ENCODE assay signal across 11 cellular contexts in the genomic region with DNA sequence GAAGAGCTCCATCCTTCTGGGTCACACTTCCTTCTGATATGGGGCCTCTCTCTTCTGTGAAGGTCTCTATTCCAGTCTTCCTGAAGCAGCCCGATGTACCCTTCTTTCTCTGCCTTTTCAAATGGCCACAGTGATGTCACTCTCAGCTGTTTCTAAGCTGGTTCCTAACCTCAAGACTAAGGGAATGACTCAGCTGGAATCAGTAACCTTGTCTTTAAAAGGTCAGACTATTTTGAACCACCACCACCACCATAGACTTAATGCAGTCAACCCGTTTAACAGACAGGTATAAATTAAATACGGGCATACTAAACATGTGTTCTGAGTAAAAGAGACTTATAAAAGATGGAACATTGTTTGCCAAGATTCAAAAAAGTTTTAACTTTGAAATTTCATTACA.
DNase-seq lines count a peak whose midpoint lies in the region; ATAC-seq and TF ChIP-seq lines count a peak whose summit lies in the region.
"Had no signal": no experiment of that assay in that cellular context is flagged by ENCODE, and none has a peak within 500 bp of the region (broad histone marks: within the 10 kb centered on the region; RNA-seq: fewer than 3 reads in every experiment).

No MANE protein-coding gene starts in this region.

- peak; percentile 91 for ATAC-seq in GM18870 (IDR thresholded peaks at IDR 0.05; ENCODE audit: unreplicated experiment)
- peak; percentile 88 for ATAC-seq in GM21717 (IDR thresholded peaks at IDR 0.05; ENCODE audit: unreplicated experiment)
- ATAC-seq in HG03457 (IDR thresholded peaks at IDR 0.05; ENCODE audit: unreplicated experiment): peak; percentile 83
- ATAC-seq: T-helper 17 cell had no signal

- peaks cover 5% of the 10 kb centered on the region for H3K36me3 Mint-ChIP-seq in osteocyte (ENCODE audit: unreplicated experiment)

- no peaks in the 10 kb centered on the region for H3K4me1 Mint-ChIP-seq in osteocyte (ENCODE audit: unreplicated experiment)

- no peaks in the 10 kb centered on the region for H3K27me3 Mint-ChIP-seq in osteocyte (ENCODE audit: unreplicated experiment)
- H3K27me3 Mint-ChIP-seq: T-helper 17 cell had no signal

- no peak overlapping the region for H3K4me3 Mint-ChIP-seq in osteocyte (ENCODE audit: unreplicated experiment)
- H3K4me3 Mint-ChIP-seq: nephron, T-helper 17 cell had no signal

- no peak for TF ChIP-seq CTCF in osteocyte (IDR thresholded peaks at IDR 0.05)

- H3K9me3 Mint-ChIP-seq in osteocyte (ENCODE audit: unreplicated experiment): no peaks in the 10 kb centered on the region
- H3K9me3 Mint-ChIP-seq: nephron had no signal

- DNase-seq in kidney tubule cell (ENCODE audit: low spot score) (peak; percentile 47), islet precursor cell (no peak), osteocyte (ENCODE audit: extremely low spot score, unreplicated experiment) (no peak), RKO (ENCODE audit: low spot score) (no peak), SKM-1 treated with dmso at 0.1 percent for 144 hours (lab: John Stamatoyannopoulos, UW; ENCODE audit: unreplicated experiment) (no peak)
- DNase-seq: activated naive CD4-positive, alpha-beta T cell treated with anti-CD3 and anti-CD28 coated beads, Interleukin-2, amount 50 U/mL, for 16 hours; T-helper 17 cell had no signal

- H3K27ac Mint-ChIP-seq in osteocyte (ENCODE audit: unreplicated experiment): no peak overlapping the region
- H3K27ac Mint-ChIP-seq: nephron, T-helper 17 cell had no signal
